In genomic region chr4:3073158-3074077, GRCh38 we compare ENCODE assay signal across 8 cellular contexts. TPM values are rescaled to one million over a fixed set of nuclear protein-coding genes. Genes with fewer than 3 reads are reported as not detected.
DNase-seq lines count a peak whose midpoint lies in the region; ATAC-seq lines count a peak whose summit lies in the region.

No MANE protein-coding gene starts in this region.

- peak overlapping the region; percentile 23 for H3K4me3 Mint-ChIP-seq in activated naive CD8-positive, alpha-beta T cell
- H3K4me3 Mint-ChIP-seq in activated naive CD8-positive, alpha-beta T cell treated with anti-CD3 and anti-CD28 coated beads for 36 hours = no peak overlapping the region
- peak overlapping the region in 4 of 5 donors; percentile 48 to 94 (median 86) for H3K4me3 Mint-ChIP-seq in immature natural killer cell

- ATAC-seq in HG03175 (IDR thresholded peaks at IDR 0.05; ENCODE audit: unreplicated experiment) = peak; percentile 16

- H3K27me3 Mint-ChIP-seq in activated naive CD8-positive, alpha-beta T cell = no peaks in the 10 kb centered on the region
- H3K27me3 Mint-ChIP-seq in activated naive CD8-positive, alpha-beta T cell treated with anti-CD3 and anti-CD28 coated beads for 36 hours = no peaks in the 10 kb centered on the region
- peaks cover 0 to 3% (median 1%) of the 10 kb centered on the region in 3 donors for H3K27me3 Mint-ChIP-seq in immature natural killer cell (ENCODE audit: low read depth in 3 of 3)

- peak overlapping the region; percentile 73 for H3K27ac ChIP-seq in temporal lobe (ENCODE audit: low read depth, low read length)

- DNase-seq in activated naive CD8-positive, alpha-beta T cell treated with anti-CD3 and anti-CD28 coated beads for 36 hours = no peak
- peak; percentile 6 for DNase-seq in activated gamma-delta T cell treated with Interleukin-2 at 50 U/mL for 16 hours
- DNase-seq in immature natural killer cell = no peak
- no peak for DNase-seq in HK-2 (ENCODE audit: unreplicated experiment)
- no peak for DNase-seq in superior temporal gyrus (ENCODE audit: extremely low spot score)

- no peaks in the 10 kb centered on the region for H3K9me3 Mint-ChIP-seq in activated naive CD8-positive, alpha-beta T cell (ENCODE audit: low read depth)
- H3K9me3 Mint-ChIP-seq in activated naive CD8-positive, alpha-beta T cell treated with anti-CD3 and anti-CD28 coated beads for 36 hours = no peaks in the 10 kb centered on the region
- no peaks in the 10 kb centered on the region for H3K9me3 Mint-ChIP-seq in immature natural killer cell

- no peak overlapping the region for H3K27ac Mint-ChIP-seq in activated naive CD8-positive, alpha-beta T cell
- H3K27ac Mint-ChIP-seq in activated naive CD8-positive, alpha-beta T cell treated with anti-CD3 and anti-CD28 coated beads for 36 hours = no peak overlapping the region
- H3K27ac Mint-ChIP-seq in immature natural killer cell = peak overlapping the region in 2 of 6 donors; percentile 20 to 40

- H3K36me3 Mint-ChIP-seq in activated naive CD8-positive, alpha-beta T cell = peaks cover 4% of the 10 kb centered on the region
- peaks cover 5% of the 10 kb centered on the region for H3K36me3 Mint-ChIP-seq in activated naive CD8-positive, alpha-beta T cell treated with anti-CD3 and anti-CD28 coated beads for 36 hours
- H3K36me3 Mint-ChIP-seq in immature natural killer cell = peaks cover 0 to 4% (median 0%) of the 10 kb centered on the region in 3 donors

- peaks cover 21% of the 10 kb centered on the region for H3K4me1 Mint-ChIP-seq in activated naive CD8-positive, alpha-beta T cell (ENCODE audit: low read depth)
- H3K4me1 Mint-ChIP-seq in activated naive CD8-positive, alpha-beta T cell treated with anti-CD3 and anti-CD28 coated beads for 36 hours = peaks cover 16% of the 10 kb centered on the region
- peaks cover 20 to 32% of the 10 kb centered on the region in 2 donors for H3K4me1 Mint-ChIP-seq in immature natural killer cell

RNA-seq across cellular contexts. Expression of gene HTT-AS, which starts 0.9 kb away (rescaled TPM):
- total RNA-seq in activated naive CD8-positive, alpha-beta T cell treated with anti-CD3 and anti-CD28 coated beads for 36 hours = not detected
- polyA plus RNA-seq in immature natural killer cell = not detected
- not detected for total RNA-seq in temporal lobe

RNA-seq across cellular contexts. Expression of gene HTT, which starts 1.1 kb away (rescaled TPM):
- 10 to 100 TPM; 42.9 to 49.4 TPM for total RNA-seq in activated naive CD8-positive, alpha-beta T cell treated with anti-CD3 and anti-CD28 coated beads for 36 hours
- 10 to 100 TPM in 1 of 3 donors, 1 to 10 TPM in 2; 5.3 to 16.9 (median 6.2) TPM for polyA plus RNA-seq in immature natural killer cell
- 88.5 TPM for total RNA-seq in temporal lobe
